Comparison of ENCODE assay signal across 18 cellular contexts in the genomic region with DNA sequence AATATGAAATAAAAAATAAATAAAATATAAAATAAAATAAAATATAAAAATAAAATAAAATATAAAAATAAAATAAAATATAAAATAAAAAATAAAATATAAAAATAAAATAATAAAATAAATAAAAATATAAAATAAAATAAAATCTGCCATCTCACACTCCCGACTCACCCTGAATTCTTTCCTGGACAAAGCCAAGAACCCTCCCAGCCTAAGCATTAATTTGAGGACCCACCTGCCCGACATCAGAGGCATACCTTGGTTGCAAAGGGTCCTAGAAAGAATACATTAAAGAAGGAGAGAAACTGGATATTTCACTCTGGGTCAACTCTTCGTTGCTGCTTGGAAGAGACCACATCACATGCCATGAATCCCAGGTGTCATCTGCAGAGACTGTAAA.
DNase-seq lines count a peak whose midpoint lies in the region; ATAC-seq, FAIRE-seq and TF ChIP-seq lines count a peak whose summit lies in the region.
"Had no signal": no experiment of that assay in that cellular context is flagged by ENCODE, and none has a peak within 500 bp of the region (broad histone marks: within the 10 kb centered on the region; RNA-seq: fewer than 3 reads in every experiment).

No MANE protein-coding gene starts in this region.

- DNase-seq in activated CD8-positive, alpha-beta T cell treated with anti-CD3 and anti-CD28 coated beads, Interleukin-2, amount 10 ng/mL, durations not matched to agents 7 days and 5 days = no peak
- DNase-seq in activated CD8-positive, alpha-beta T cell treated with anti-CD3 and anti-CD28 coated beads for 36 hours = no peak
- DNase-seq in Caco-2 = no peak
- DNase-seq in WTC11 (ENCODE audit: low spot score) = no peak
- no peak for DNase-seq in posterior cingulate gyrus
- DNase-seq: ACHN; CD4-positive, alpha-beta T cell; GF-D8; Karpas-422; NCI-H187 treated with DMSO at 0.1 percent for 48 hours; NCI-H2171 treated with DMSO at 0.1 percent for 48 hours; NCI-H774 had no signal

- no peak overlapping the region for H3K4me3 ChIP-seq in Caco-2 (ENCODE audit: low read depth, low read length)

- TF ChIP-seq CTCF in activated CD8-positive, alpha-beta T cell treated with anti-CD3 and anti-CD28 coated beads for 36 hours (IDR thresholded peaks at IDR 0.05) = no peak
- no peak for TF ChIP-seq CTCF in Caco-2 (IDR thresholded peaks at IDR 0.05; ENCODE audit: insufficient read depth in 1 of 2, low read depth in 1 of 2, low read length in 1 of 2, severe bottlenecking in 1 of 2, unreplicated experiment in 1 of 2)
- no peak for TF ChIP-seq CTCF in WTC11 (IDR thresholded peaks at IDR 0.05)

- H3K27me3 Mint-ChIP-seq in activated CD8-positive, alpha-beta T cell treated with anti-CD3 and anti-CD28 coated beads, Interleukin-2, amount 10 ng/mL, durations not matched to agents 7 days and 5 days (ENCODE audit: low read depth) = no peaks in the 10 kb centered on the region
- no peaks in the 10 kb centered on the region for H3K27me3 Mint-ChIP-seq in activated CD8-positive, alpha-beta T cell treated with anti-CD3 and anti-CD28 coated beads for 36 hours
- H3K27me3 Mint-ChIP-seq in Caco-2 (ENCODE audit: insufficient read depth, unreplicated experiment) (peaks cover 2% of the 10 kb centered on the region), WTC11 (ENCODE audit: low read depth) (peaks cover 4% of the 10 kb centered on the region; the same call in 1 of the 2 replicates)

- no peaks in the 10 kb centered on the region for H3K9me3 ChIP-seq in Caco-2

- H3K27me3 ChIP-seq in Caco-2 (replicated peaks; ENCODE audit: control insufficient read depth, insufficient read depth, low read length) = no peaks in the 10 kb centered on the region

- H3K36me3 Mint-ChIP-seq in activated CD8-positive, alpha-beta T cell treated with anti-CD3 and anti-CD28 coated beads, Interleukin-2, amount 10 ng/mL, durations not matched to agents 7 days and 5 days (ENCODE audit: low read depth) = no peaks in the 10 kb centered on the region
- H3K36me3 Mint-ChIP-seq in activated CD8-positive, alpha-beta T cell treated with anti-CD3 and anti-CD28 coated beads for 36 hours (ENCODE audit: low read depth) = no peaks in the 10 kb centered on the region
- peaks cover 28% of the 10 kb centered on the region for H3K36me3 Mint-ChIP-seq in Caco-2 (ENCODE audit: insufficient read depth, unreplicated experiment)
- H3K36me3 Mint-ChIP-seq in WTC11 = peaks cover 15% of the 10 kb centered on the region

- no peak overlapping the region for H3K4me3 Mint-ChIP-seq in activated CD8-positive, alpha-beta T cell treated with anti-CD3 and anti-CD28 coated beads, Interleukin-2, amount 10 ng/mL, durations not matched to agents 7 days and 5 days
- H3K4me3 Mint-ChIP-seq in activated CD8-positive, alpha-beta T cell treated with anti-CD3 and anti-CD28 coated beads for 36 hours = no peak overlapping the region
- H3K4me3 Mint-ChIP-seq in Caco-2 (ENCODE audit: unreplicated experiment) = peak overlapping the region; percentile 5
- no peak overlapping the region for H3K4me3 Mint-ChIP-seq in WTC11
- H3K4me3 Mint-ChIP-seq: CD4-positive, alpha-beta T cell had no signal

- CTCF ChIA-PET in activated CD8-positive, alpha-beta T cell treated with anti-CD3 and anti-CD28 coated beads, Interleukin-2, amount 10 ng/mL, durations not matched to agents 7 days and 5 days (lab: Charles Lee) = no interaction called here
- CTCF ChIA-PET in activated CD8-positive, alpha-beta T cell treated with anti-CD3 and anti-CD28 coated beads for 36 hours (lab: Charles Lee) = no interaction called here
- CTCF ChIA-PET in Caco-2 (lab: Charles Lee) = no interaction called here
- CTCF ChIA-PET in WTC11 (lab: Charles Lee) = no interaction called here

- no peak for ATAC-seq in activated CD8-positive, alpha-beta T cell treated with anti-CD3 and anti-CD28 coated beads, Interleukin-2, amount 10 ng/mL, durations not matched to agents 7 days and 5 days
- no peak for ATAC-seq in activated CD8-positive, alpha-beta T cell treated with anti-CD3 and anti-CD28 coated beads for 36 hours
- ATAC-seq in WTC11 (no peak), HG02884 (IDR thresholded peaks at IDR 0.05; ENCODE audit: unreplicated experiment) (no peak), GM21529 (IDR thresholded peaks at IDR 0.05; ENCODE audit: unreplicated experiment) (no peak)
- ATAC-seq: Panc1, Right ventricle myocardium inferior had no signal

- H3K36me3 ChIP-seq in Caco-2 (ENCODE audit: control insufficient read depth, insufficient read depth, low read length) = no peaks in the 10 kb centered on the region

- intact Hi-C loops in activated CD8-positive, alpha-beta T cell treated with anti-CD3 and anti-CD28 coated beads for 36 hours (cut with micrococcal nuclease) = no loop called here
- intact Hi-C loops in Caco-2 (cut with micrococcal nuclease; ENCODE audit: unreplicated experiment) = no loop called here
- intact Hi-C loops in posterior cingulate gyrus (cut with DNase I) = no loop called here

- H3K4me1 ChIP-seq in Caco-2 = no peaks in the 10 kb centered on the region

- POLR2A ChIA-PET in activated CD8-positive, alpha-beta T cell treated with anti-CD3 and anti-CD28 coated beads, Interleukin-2, amount 10 ng/mL, durations not matched to agents 7 days and 5 days (lab: Charles Lee) = no interaction called here
- POLR2A ChIA-PET in activated CD8-positive, alpha-beta T cell treated with anti-CD3 and anti-CD28 coated beads for 36 hours (lab: Charles Lee) = no interaction called here
- POLR2A ChIA-PET in Caco-2 (lab: Charles Lee) (no interaction called here), WTC11 (lab: Charles Lee) (no interaction called here)

- peaks cover 15% of the 10 kb centered on the region for H3K9me3 Mint-ChIP-seq in activated CD8-positive, alpha-beta T cell treated with anti-CD3 and anti-CD28 coated beads, Interleukin-2, amount 10 ng/mL, durations not matched to agents 7 days and 5 days (ENCODE audit: insufficient read depth)
- peaks cover 16% of the 10 kb centered on the region for H3K9me3 Mint-ChIP-seq in activated CD8-positive, alpha-beta T cell treated with anti-CD3 and anti-CD28 coated beads for 36 hours
- H3K9me3 Mint-ChIP-seq in Caco-2 (ENCODE audit: unreplicated experiment) (peaks cover 23% of the 10 kb centered on the region), WTC11 (peaks cover 17% of the 10 kb centered on the region)
- H3K9me3 Mint-ChIP-seq: CD4-positive, alpha-beta T cell had no signal

- peak; percentile 60 for FAIRE-seq in islet of Langerhans (lab: Jason Lieb, UNC)
- FAIRE-seq: H1 had no signal

- H3K4me1 Mint-ChIP-seq in activated CD8-positive, alpha-beta T cell treated with anti-CD3 and anti-CD28 coated beads, Interleukin-2, amount 10 ng/mL, durations not matched to agents 7 days and 5 days (ENCODE audit: low read depth) = no peaks in the 10 kb centered on the region
- H3K4me1 Mint-ChIP-seq in activated CD8-positive, alpha-beta T cell treated with anti-CD3 and anti-CD28 coated beads for 36 hours (ENCODE audit: low read depth) = peaks cover 3% of the 10 kb centered on the region
- H3K4me1 Mint-ChIP-seq in Caco-2 (ENCODE audit: low read depth, unreplicated experiment) = no peaks in the 10 kb centered on the region
- peaks cover 13% of the 10 kb centered on the region for H3K4me1 Mint-ChIP-seq in WTC11

- H3K27ac Mint-ChIP-seq in activated CD8-positive, alpha-beta T cell treated with anti-CD3 and anti-CD28 coated beads, Interleukin-2, amount 10 ng/mL, durations not matched to agents 7 days and 5 days = peak overlapping the region; percentile 51
- no peak overlapping the region for H3K27ac Mint-ChIP-seq in activated CD8-positive, alpha-beta T cell treated with anti-CD3 and anti-CD28 coated beads for 36 hours
- H3K27ac Mint-ChIP-seq in Caco-2 (ENCODE audit: unreplicated experiment) (peak overlapping the region; percentile 49), WTC11 (no peak overlapping the region)
- H3K27ac Mint-ChIP-seq: CD4-positive, alpha-beta T cell had no signal

- no TSS peak for BruUV-seq in Caco-2 (replicated peaks; lab: Mats Ljungman, UMichigan)

TF ChIP-seq in WTC11, 78 proteins besides CTCF, POLR2A, EP300 and RAD21 (continues in another document):
- TF ChIP-seq GABPB1 (CRISPR knock-in tag; IDR thresholded peaks at IDR 0.05) (no peak), FOXP1 (CRISPR knock-in tag; IDR thresholded peaks at IDR 0.05; ENCODE audit: borderline replicate concordance) (no peak), HMGA2 (CRISPR knock-in tag; IDR thresholded peaks at IDR 0.05) (peak; percentile 100), ZNF512 (CRISPR knock-in tag; IDR thresholded peaks at IDR 0.05; ENCODE audit: borderline replicate concordance) (0 out of 2 replicates have a peak, but pooled peaks have one; percentile 55)

Comparison
In these comparisons a context has a peak if more than half of its experiments do, and no peak if none do; other contexts are left out.
1. H3K27ac Mint-ChIP-seq: peak in activated CD8-positive, alpha-beta T cell treated with anti-CD3 and anti-CD28 coated beads, Interleukin-2, amount 10 ng/mL, durations not matched to agents 7 days and 5 days (single experiment) and Caco-2 (single experiment); none in activated CD8-positive, alpha-beta T cell treated with anti-CD3 and anti-CD28 coated beads for 36 hours (single experiment) and WTC11 (single experiment).